Comparison of ENCODE assay signal across 20 cellular contexts in genomic region chr7:139451638-139452037, GRCh38. TPM values are rescaled to one million over a fixed set of nuclear protein-coding genes. Genes with fewer than 3 reads are reported as not detected.
DNase-seq lines count a peak whose midpoint lies in the region; ATAC-seq and TF ChIP-seq lines count a peak whose summit lies in the region.
"Had no signal": no experiment of that assay in that cellular context is flagged by ENCODE, and none has a peak within 500 bp of the region (broad histone marks: within the 10 kb centered on the region; RNA-seq: fewer than 3 reads in every experiment).

No MANE protein-coding gene starts in this region.

- H3K9me3 ChIP-seq in Panc1 (ENCODE audit: control insufficient read depth, insufficient read depth, low read depth, low read length), result no peaks in the 10 kb centered on the region
- H3K9me3 ChIP-seq: SJSA1, upper lobe of left lung had no signal

- ATAC-seq in Panc1, result 0 out of 2 replicates have a peak, but pooled peaks have one; percentile 39
- ATAC-seq in HG02852 (IDR thresholded peaks at IDR 0.05; ENCODE audit: unreplicated experiment), result no peak
- ATAC-seq: stimulated activated naive CD8-positive, alpha-beta T cell treated with anti-CD3 and anti-CD28 coated beads, Interleukin-15, Interleukin-2, amounts not matched to agents 100 U/mL and 50 U/mL, for 24 hours had no signal

- no peaks in the 10 kb centered on the region for H3K36me3 ChIP-seq in Panc1 (ENCODE audit: control insufficient read depth, insufficient read depth, low read length)
- H3K36me3 ChIP-seq: SJSA1, upper lobe of left lung had no signal

- H3K27me3 ChIP-seq in Panc1 (ENCODE audit: control insufficient read depth, insufficient read depth, low read length), result no peaks in the 10 kb centered on the region
- H3K27me3 ChIP-seq: hepatocyte, SJSA1, upper lobe of left lung had no signal

- H3K4me3 ChIP-seq in Panc1 (ENCODE audit: low read depth in 2 of 2, low read length in 2 of 2), result no peak overlapping the region
- H3K4me3 ChIP-seq: hepatocyte, SJSA1, upper lobe of left lung had no signal

- no peak for TF ChIP-seq CTCF in Panc1 (IDR thresholded peaks at IDR 0.05)

- in situ Hi-C loops in Panc1 (cut with HindIII; ENCODE audit: low pct_unique_long_range_greater_than_20kb, low sequenced_read_pairs), result no loop called here

- CTCF ChIA-PET in Panc1 (lab: Charles Lee), result no interaction called here

- no TSS peak for BruUV-seq in Panc1 (replicated peaks; lab: Mats Ljungman, UMichigan)

- intact Hi-C loops in Panc1 (cut with micrococcal nuclease; ENCODE audit: unreplicated experiment), result no loop called here

- DNase-seq in DMS53 (lab: John Stamatoyannopoulos, UW), result peak; percentile 25
- no peak for DNase-seq in DMS53 treated with DMSO at 0.1 percent for 48 hours (lab: John Stamatoyannopoulos, UW; ENCODE audit: unreplicated experiment)
- no peak for DNase-seq in Panc1 (ENCODE audit: low read depth, low spot score)
- peak in 42 of 61 donors; percentile 5 to 87 (median 40) for DNase-seq in caudate nucleus (lab: John Stamatoyannopoulos, UW)
- DNase-seq in putamen (ENCODE audit: low spot score), result peak; percentile 65
- no peak for DNase-seq in NCI-H345 treated with DMSO at 0.1 percent for 48 hours (lab: John Stamatoyannopoulos, UW; ENCODE audit: unreplicated experiment)
- DNase-seq in NAMALWA (ENCODE audit: low spot score), result no peak
- DNase-seq: activated CD4-positive, alpha-beta T cell treated with anti-CD3 and anti-CD28 coated beads, Interleukin-2, amount 50 U/mL, for 1 hour; activated naive CD4-positive, alpha-beta T cell; C1 segment of cervical spinal cord; DMS79 treated with DMSO at 0.1 percent for 48 hours; NCI-H2029; NCI-H510A; nephron progenitor cell; stimulated activated CD4-positive, alpha-beta T cell treated with anti-CD3 and anti-CD28 coated beads, Interleukin-15, amount 100 ng/mL, for 24 hours; stimulated activated naive CD8-positive, alpha-beta T cell treated with anti-CD3 and anti-CD28 coated beads, Interleukin-15, Interleukin-2, amounts not matched to agents 100 U/mL and 50 U/mL, for 24 hours; upper lobe of left lung had no signal

- H3K27ac ChIP-seq in Panc1 (ENCODE audit: low read length) (no peak overlapping the region), caudate nucleus (ENCODE audit: low read depth, low read length) (no peak overlapping the region)
- H3K27ac ChIP-seq: hepatocyte, SJSA1, upper lobe of left lung had no signal

- POLR2A ChIA-PET in Panc1 (lab: Charles Lee), result no interaction called here

- no peaks in the 10 kb centered on the region for H3K4me1 ChIP-seq in Panc1 (ENCODE audit: control insufficient read depth, insufficient read depth, low read length)
- H3K4me1 ChIP-seq: SJSA1, upper lobe of left lung had no signal

RNA-seq across cellular contexts. Expression of gene KLRG2, which starts 31.8 kb away (rescaled TPM):
- total RNA-seq in Panc1 (2021; ENCODE audit: unreplicated experiment), result not detected
- polyA plus RNA-seq in Panc1 (2012; ENCODE audit: insufficient read length), result not detected
- total RNA-seq: SJSA1 had no signal
- polyA plus RNA-seq: hepatocyte had no signal

Comparison
In these comparisons a context has a peak if more than half of its experiments do, and no peak if none do; other contexts are left out.
1. DNase-seq: peak in DMS53 (single experiment), caudate nucleus (42 of 61) and putamen (single experiment); none in DMS53 treated with DMSO at 0.1 percent for 48 hours (single experiment), Panc1 (single experiment), NCI-H345 treated with DMSO at 0.1 percent for 48 hours (single experiment) and NAMALWA (single experiment).